8 cellular contexts compared by ENCODE assay signal in the genomic region with DNA sequence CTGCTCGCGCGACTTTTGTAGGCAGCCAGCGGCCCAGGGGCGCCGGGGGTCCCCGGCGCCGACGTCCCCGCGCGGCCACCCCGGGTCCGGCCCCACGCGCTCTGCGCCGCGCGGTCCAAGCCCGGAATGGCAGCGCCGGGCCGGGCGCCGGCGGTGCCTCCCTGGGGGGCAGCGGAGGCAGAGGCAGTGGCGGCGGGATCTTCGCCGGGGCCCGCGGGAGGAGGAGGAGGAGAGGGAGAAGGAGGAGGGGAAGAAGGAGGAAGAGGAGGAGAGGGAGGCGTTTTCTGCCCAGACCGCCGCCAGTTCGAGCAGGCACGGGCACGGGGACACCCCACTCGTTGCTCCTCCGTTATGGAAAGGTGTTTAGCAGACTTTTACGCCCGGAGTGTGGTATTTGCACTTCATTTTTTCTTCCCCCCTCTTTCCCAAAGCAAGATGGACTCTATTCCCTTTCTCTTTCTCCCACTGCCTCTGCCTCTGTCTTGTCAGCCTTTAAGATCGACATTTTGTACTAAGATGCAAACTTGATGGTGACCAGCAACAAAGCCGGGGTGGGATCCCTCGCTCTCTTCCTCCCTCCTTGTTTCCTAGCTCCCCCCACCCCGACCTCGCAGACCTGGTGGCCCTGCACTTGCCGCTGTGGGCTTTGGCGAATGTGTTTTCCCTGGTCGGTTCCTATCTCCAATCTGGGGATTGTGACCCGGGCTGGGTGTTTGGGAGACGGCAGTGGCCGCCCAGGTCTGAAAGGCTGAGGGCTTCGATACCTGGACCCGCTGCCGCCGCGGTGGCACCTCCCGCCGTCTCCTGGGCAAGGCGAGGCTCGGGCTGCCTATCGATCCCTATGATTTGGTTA. TPM values are rescaled to one million over a fixed set of nuclear protein-coding genes. Genes with fewer than 3 reads are reported as not detected.
DNase-seq lines count a peak whose midpoint lies in the region; ATAC-seq, FAIRE-seq and TF ChIP-seq lines count a peak whose summit lies in the region.

No MANE protein-coding gene starts in this region.

- H3K36me3 ChIP-seq in skeletal muscle tissue (ENCODE audit: control insufficient read depth in 3 of 3, insufficient read depth in 3 of 3, low read length in 3 of 3) = no peaks in the 10 kb centered on the region

- FAIRE-seq in HTR-8/SVneo (lab: Jason Lieb, UNC) = no peak

- peak overlapping the region; percentile 81 to 83 for H3K4me3 ChIP-seq in cardiac fibroblast (replicated peaks in 1 of 2; ENCODE audit: low read depth in 2 of 2, low read length in 2 of 2)
- peak overlapping the region; percentile 77 to 97 (median 82) for H3K4me3 ChIP-seq in skeletal muscle tissue (ENCODE audit: low read length in 3 of 3)

- H3K9me3 ChIP-seq in skeletal muscle tissue (ENCODE audit: control insufficient read depth in 3 of 3, low read length in 3 of 3) = no peaks in the 10 kb centered on the region

- H3K27me3 ChIP-seq in skeletal muscle tissue (ENCODE audit: control insufficient read depth in 3 of 3, insufficient read depth in 3 of 3, low read length in 3 of 3) = no peaks in the 10 kb centered on the region

- peaks cover 11 to 15% (median 14%) of the 10 kb centered on the region in 3 donors for H3K4me1 ChIP-seq in skeletal muscle tissue (ENCODE audit: control insufficient read depth in 3 of 3, insufficient read depth in 3 of 3, low read length in 3 of 3)

- H3K9ac ChIP-seq in skeletal muscle tissue (ENCODE audit: low read depth in 1 of 3, low read length in 3 of 3) = peak overlapping the region; percentile 80 to 85 (median 80)

- in situ Hi-C loops in Caki2 (cut with HindIII; ENCODE audit: low pct_unique_long_range_greater_than_20kb, low sequenced_read_pairs) = no loop called here

- DNase-seq in Caki2 (ENCODE audit: low read depth) (peak; percentile 48), HTR-8/SVneo (ENCODE audit: insufficient read length, low spot score) (peak; percentile 11), UCSD-AML1 (lab: John Stamatoyannopoulos, UW; ENCODE audit: unreplicated experiment) (peak; percentile 40), cardiac fibroblast (ENCODE audit: low read depth in 2 of 2) (peak; percentile 28 to 35), inferior parietal cortex (ENCODE audit: extremely low spot score) (peak; percentile 38)

- no peak for ATAC-seq in HG02571 (IDR thresholded peaks at IDR 0.05; ENCODE audit: unreplicated experiment)
- no peak for ATAC-seq in GM21619 (IDR thresholded peaks at IDR 0.05; ENCODE audit: unreplicated experiment)

- peak overlapping the region; percentile 86 for H3K27ac ChIP-seq in skeletal muscle tissue (ENCODE audit: low read depth, low read length)

- TF ChIP-seq CTCF in cardiac fibroblast (IDR thresholded peaks at IDR 0.05; ENCODE audit: low read depth, low read length) = no peak

RNA-seq across cellular contexts. Expression of a gene that starts 2.6 kb away (rescaled TPM):
- 14.8 and 30.1 TPM in 2 replicates for total RNA-seq in Caki2 (2014; rRNA removed; shearing (Covaris generic); ENCODE audit: low replicate concordance)
- 32.9 TPM for total RNA-seq in skeletal muscle tissue
